25 cellular contexts compared by ENCODE assay signal in genomic region chr4:43343298-43343697, GRCh38.
"Had no signal": no experiment of that assay in that cellular context is flagged by ENCODE, and none has a peak within 500 bp of the region (broad histone marks: within the 10 kb centered on the region; RNA-seq: fewer than 3 reads in every experiment).

No MANE protein-coding gene starts in this region.

- H3K36me3 ChIP-seq: left ventricle myocardium inferior, ovary, right atrium auricular region, stomach, thyroid gland, transverse colon, upper lobe of left lung, vagina had no signal

- ATAC-seq: mucosa of descending colon; naive thymus-derived CD4-positive, alpha-beta T cell; natural killer cell treated with Interleukin-12 subunit alpha and Interleukin-12 subunit beta and Interleukin-15 and Interleukin-18, amount 100 ng/mL, for 72 hours; sciatic nerve; stimulated activated naive B cell treated with anti-CD40 and anti-IgM and Interleukin-4, amounts not matched to agents 10 μg/mL and 1 μg/mL and 100 μg/mL, for 72 hours; stimulated activated naive CD8-positive, alpha-beta T cell treated with anti-CD3 and anti-CD28 coated beads, Interleukin-15, Interleukin-2, amounts not matched to agents 100 U/mL and 50 U/mL, for 24 hours had no signal

- H3K27me3 ChIP-seq: ovary, right atrium auricular region, stomach, testis, thyroid gland, transverse colon, upper lobe of left lung, vagina had no signal

- H3K9me3 Mint-ChIP-seq: stimulated activated naive B cell treated with anti-CD40 and anti-IgM and Interleukin-4, amounts not matched to agents 10 μg/mL and 1 μg/mL and 100 μg/mL, for 72 hours had no signal

- H3K4me1 Mint-ChIP-seq: memory B cell; naive thymus-derived CD4-positive, alpha-beta T cell; stimulated activated naive B cell treated with anti-CD40 and anti-IgM and Interleukin-4, amounts not matched to agents 10 μg/mL and 1 μg/mL and 100 μg/mL, for 72 hours had no signal

- H3K27ac ChIP-seq: left ventricle myocardium inferior, ovary, right atrium auricular region, skin epidermis, stomach, testis, thyroid gland, transverse colon, upper lobe of left lung, vagina had no signal

- H3K4me3 Mint-ChIP-seq: memory B cell; naive thymus-derived CD4-positive, alpha-beta T cell; natural killer cell treated with Interleukin-12 subunit alpha and Interleukin-12 subunit beta and Interleukin-15 and Interleukin-18, amount 100 ng/mL, for 72 hours; stimulated activated naive B cell treated with anti-CD40 and anti-IgM and Interleukin-4, amounts not matched to agents 10 μg/mL and 1 μg/mL and 100 μg/mL, for 72 hours had no signal

- H3K9me3 ChIP-seq: ovary, right atrium auricular region, stomach, testis, thyroid gland, transverse colon, upper lobe of left lung, vagina had no signal

- H3K4me3 ChIP-seq: left ventricle myocardium inferior, lung, mucosa of descending colon, ovary, right atrium auricular region, skin epidermis, stomach, testis, thyroid gland, transverse colon, upper lobe of left lung, vagina had no signal

- H3K27me3 Mint-ChIP-seq: memory B cell; naive thymus-derived CD4-positive, alpha-beta T cell; natural killer cell treated with Interleukin-12 subunit alpha and Interleukin-12 subunit beta and Interleukin-15 and Interleukin-18, amount 100 ng/mL, for 72 hours; stimulated activated naive B cell treated with anti-CD40 and anti-IgM and Interleukin-4, amounts not matched to agents 10 μg/mL and 1 μg/mL and 100 μg/mL, for 72 hours had no signal

- H3K27ac Mint-ChIP-seq: memory B cell; naive thymus-derived CD4-positive, alpha-beta T cell; natural killer cell treated with Interleukin-12 subunit alpha and Interleukin-12 subunit beta and Interleukin-15 and Interleukin-18, amount 100 ng/mL, for 72 hours; progenitor cell of endocrine pancreas; stimulated activated naive B cell treated with anti-CD40 and anti-IgM and Interleukin-4, amounts not matched to agents 10 μg/mL and 1 μg/mL and 100 μg/mL, for 72 hours had no signal

- DNase-seq: islet precursor cell; left ventricle myocardium inferior; midbrain; mucosa of descending colon; naive thymus-derived CD4-positive, alpha-beta T cell; ovary; stimulated activated CD4-positive, alpha-beta T cell treated with anti-CD3 and anti-CD28 coated beads, Interleukin-12 subunit alpha, Interleukin-12 subunit beta, amount 100 ng/mL, for 4 hours; stimulated activated CD4-positive, alpha-beta T cell treated with anti-CD3 and anti-CD28 coated beads, Interleukin-15, amount 100 ng/mL, for 24 hours; stimulated activated CD4-positive, alpha-beta T cell treated with anti-CD3 and anti-CD28 coated beads, Interleukin-2, amount 100 ng/mL, for 24 hours; stimulated activated CD4-positive, alpha-beta T cell treated with anti-CD3 and anti-CD28 coated beads, Interleukin-4, amount 100 ng/mL, for 1 hour; stimulated activated naive B cell treated with anti-CD40 and anti-IgM and Interleukin-4, amounts not matched to agents 10 μg/mL and 1 μg/mL and 100 μg/mL, for 72 hours; stimulated activated naive CD8-positive, alpha-beta T cell treated with anti-CD3 and anti-CD28 coated beads, Interleukin-15, Interleukin-2, amounts not matched to agents 100 U/mL and 50 U/mL, for 24 hours; stomach; testis; thyroid gland; transverse colon; upper lobe of left lung had no signal

- H3K36me3 Mint-ChIP-seq: memory B cell; naive thymus-derived CD4-positive, alpha-beta T cell; natural killer cell treated with Interleukin-12 subunit alpha and Interleukin-12 subunit beta and Interleukin-15 and Interleukin-18, amount 100 ng/mL, for 72 hours; stimulated activated naive B cell treated with anti-CD40 and anti-IgM and Interleukin-4, amounts not matched to agents 10 μg/mL and 1 μg/mL and 100 μg/mL, for 72 hours had no signal

- H3K4me1 ChIP-seq: left ventricle myocardium inferior, right atrium auricular region, testis, thyroid gland, transverse colon, upper lobe of left lung, vagina had no signal
